ENCODE assay signal across 19 cellular contexts in genomic region chr12:76329606-76330005, GRCh38.
"Had no signal": no experiment of that assay in that cellular context is flagged by ENCODE, and none has a peak within 500 bp of the region (broad histone marks: within the 10 kb centered on the region; RNA-seq: fewer than 3 reads in every experiment).

No MANE protein-coding gene starts in this region.

- DNase-seq: activated naive CD4-positive, alpha-beta T cell; activated naive CD8-positive, alpha-beta T cell treated with anti-CD3 and anti-CD28 coated beads, Interleukin-2, amount 10 ng/mL, durations not matched to agents 7 days and 5 days; activated T-cell treated with anti-CD3 and anti-CD28 coated beads for 4 hours; aorta; dorsolateral prefrontal cortex; hippocampal formation; kidney; pancreas; sigmoid colon; stimulated activated CD4-positive, alpha-beta T cell treated with anti-CD3 and anti-CD28 coated beads, Interleukin-2, amount 100 ng/mL, for 48 hours; T-helper 9 cell; thyroid gland; uterus had no signal

- H3K27me3 ChIP-seq: dorsolateral prefrontal cortex, esophagus muscularis mucosa, pancreas, sigmoid colon, thyroid gland, uterus had no signal

- H3K36me3 ChIP-seq: esophagus muscularis mucosa, pancreas, sigmoid colon, thyroid gland, uterus had no signal

- H3K4me1 ChIP-seq: esophagus muscularis mucosa, pancreas, sigmoid colon, thyroid gland, uterus had no signal

- H3K27me3 Mint-ChIP-seq: stimulated activated memory B cell treated with anti-CD40 and anti-IgM and Interleukin-4, amounts not matched to agents 10 μg/mL and 1 μg/mL and 100 μg/mL, for 72 hours had no signal

- H3K4me3 Mint-ChIP-seq: activated naive CD8-positive, alpha-beta T cell treated with anti-CD3 and anti-CD28 coated beads, Interleukin-2, amount 10 ng/mL, durations not matched to agents 7 days and 5 days; mesothelial cell of epicardium; neural crest cell; stimulated activated memory B cell treated with anti-CD40 and anti-IgM and Interleukin-4, amounts not matched to agents 10 μg/mL and 1 μg/mL and 100 μg/mL, for 72 hours had no signal

- H3K4me3 ChIP-seq: dorsolateral prefrontal cortex, esophagus muscularis mucosa, pancreas, sigmoid colon, thyroid gland, uterus had no signal

- FAIRE-seq: bronchial epithelial cell, endometrium, kidney, pancreas had no signal

- H3K27ac ChIP-seq: dorsolateral prefrontal cortex, esophagus muscularis mucosa, pancreas, sigmoid colon, thyroid gland, uterus had no signal

- H3K9me3 ChIP-seq: pancreas, sigmoid colon, thyroid gland, uterus had no signal

- H3K4me1 Mint-ChIP-seq: activated naive CD8-positive, alpha-beta T cell treated with anti-CD3 and anti-CD28 coated beads, Interleukin-2, amount 10 ng/mL, durations not matched to agents 7 days and 5 days; mesothelial cell of epicardium; stimulated activated memory B cell treated with anti-CD40 and anti-IgM and Interleukin-4, amounts not matched to agents 10 μg/mL and 1 μg/mL and 100 μg/mL, for 72 hours had no signal

- H3K27ac Mint-ChIP-seq: activated naive CD8-positive, alpha-beta T cell treated with anti-CD3 and anti-CD28 coated beads, Interleukin-2, amount 10 ng/mL, durations not matched to agents 7 days and 5 days; mesothelial cell of epicardium; stimulated activated memory B cell treated with anti-CD40 and anti-IgM and Interleukin-4, amounts not matched to agents 10 μg/mL and 1 μg/mL and 100 μg/mL, for 72 hours had no signal

- H3K36me3 Mint-ChIP-seq: mesothelial cell of epicardium; stimulated activated memory B cell treated with anti-CD40 and anti-IgM and Interleukin-4, amounts not matched to agents 10 μg/mL and 1 μg/mL and 100 μg/mL, for 72 hours had no signal

- ATAC-seq: pancreas; stimulated activated memory B cell treated with anti-CD40 and anti-IgM and Interleukin-4, amounts not matched to agents 10 μg/mL and 1 μg/mL and 100 μg/mL, for 72 hours had no signal
